ENCODE assay signal across 9 cellular contexts in the genomic region with DNA sequence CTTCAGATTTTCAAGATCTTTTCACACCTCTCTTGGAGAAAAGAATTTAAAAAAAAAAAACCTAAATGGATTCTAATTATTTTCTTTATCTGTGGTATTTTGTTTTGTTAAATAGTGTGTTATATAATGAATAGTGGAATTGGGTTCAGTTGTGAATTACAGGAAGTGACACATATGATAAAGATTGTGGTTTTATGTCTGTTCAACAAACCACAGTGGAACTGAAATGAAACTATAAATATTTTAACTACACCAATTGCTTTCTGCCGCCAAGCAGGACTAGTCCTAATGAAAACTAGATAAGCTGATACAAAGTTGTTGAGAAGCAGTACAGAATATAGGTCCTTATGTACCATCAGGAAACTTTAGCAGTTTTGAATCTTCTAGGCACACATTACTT.
A peak's percentile ranks its signal among the peaks of the same experiment; 100 is the strongest.
DNase-seq lines count a peak whose midpoint lies in the region; ATAC-seq and TF ChIP-seq lines count a peak whose summit lies in the region.
"Had no signal": no experiment of that assay in that cellular context is flagged by ENCODE, and none has a peak within 500 bp of the region (broad histone marks: within the 10 kb centered on the region; RNA-seq: fewer than 3 reads in every experiment).

No MANE protein-coding gene starts in this region.

- H3K27me3 ChIP-seq in BLaER1 treated with 17β-estradiol and CSF1 and Interleukin-3, amounts not matched to agents 10 nM and 100 nM = peaks cover 0 to 6% (median 0%) of the 10 kb centered on the region in 11 experiments; a peak in 2 of 22 replicates

- H3K36me3 ChIP-seq in BLaER1 treated with 17β-estradiol and CSF1 and Interleukin-3, amounts not matched to agents 10 nM and 100 nM = peaks cover 0 to 9% (median 0%) of the 10 kb centered on the region in 11 experiments; a peak in 7 of 22 replicates

- peaks cover 0 to 90% (median 8%) of the 10 kb centered on the region in 11 experiments; a peak in 8 of 22 replicates for H4K20me1 ChIP-seq in BLaER1 treated with 17β-estradiol and CSF1 and Interleukin-3, amounts not matched to agents 10 nM and 100 nM

- peak overlapping the region in 2 of 10 experiments; percentile 14 to 29; a peak in 2 of 20 replicates for H3K4me3 ChIP-seq in BLaER1 treated with 17β-estradiol and CSF1 and Interleukin-3, amounts not matched to agents 10 nM and 100 nM
- H3K4me3 ChIP-seq in foreskin fibroblast (ENCODE audit: low read depth in 1 of 2, low read length in 2 of 2) = no peak overlapping the region

- peaks cover 4 to 31% (median 26%) of the 10 kb centered on the region in 10 experiments for H3K4me1 ChIP-seq in BLaER1 treated with 17β-estradiol and CSF1 and Interleukin-3, amounts not matched to agents 10 nM and 100 nM
- H3K4me1 ChIP-seq: parathyroid adenoma had no signal

- 0 out of 22 replicates have a peak overlapping the region, but pooled peaks of 1 of the 11 experiments have one; percentile 53 for H3K9ac ChIP-seq in BLaER1 treated with 17β-estradiol and CSF1 and Interleukin-3, amounts not matched to agents 10 nM and 100 nM
- H3K9ac ChIP-seq: parathyroid adenoma had no signal

- H3K9me3 ChIP-seq in BLaER1 treated with 17β-estradiol and CSF1 and Interleukin-3, amounts not matched to agents 10 nM and 100 nM (replicated peaks in 1 of 11) = peaks cover 9 to 39% (median 30%) of the 10 kb centered on the region in 11 experiments

- ATAC-seq in GM21737 (IDR thresholded peaks at IDR 0.05; ENCODE audit: unreplicated experiment) (peak; percentile 70), HG03025 (IDR thresholded peaks at IDR 0.05; ENCODE audit: low FRiP score, unreplicated experiment) (no peak), Right ventricle myocardium superior (ENCODE audit: poor library complexity) (no peak)

- DNase-seq in NOMO-1 treated with dmso at 0.1 percent for 144 hours (lab: John Stamatoyannopoulos, UW; ENCODE audit: unreplicated experiment) (peak; percentile 9), foreskin fibroblast (peak; percentile 8 to 38), T1000 (lab: John Stamatoyannopoulos, UW) (no peak), Right ventricle myocardium superior (no peak), RKO (ENCODE audit: low spot score) (no peak)

- peak overlapping the region; percentile 42 to 76 (median 55); a peak in 20 of 22 replicates for H3K4me2 ChIP-seq in BLaER1 treated with 17β-estradiol and CSF1 and Interleukin-3, amounts not matched to agents 10 nM and 100 nM

- TF ChIP-seq CTCF in foreskin fibroblast (IDR thresholded peaks at IDR 0.05; ENCODE audit: low read depth, low read length) = no peak

- peak overlapping the region in 4 of 11 experiments; percentile 7 to 44 (median 22); a peak in 3 of 22 replicates for H3K27ac ChIP-seq in BLaER1 treated with 17β-estradiol and CSF1 and Interleukin-3, amounts not matched to agents 10 nM and 100 nM
- H3K27ac ChIP-seq: parathyroid adenoma had no signal

- intact Hi-C loops in Right ventricle myocardium superior (cut with DNase I) = no loop called here

Comparison
In these comparisons a context has a peak if more than half of its experiments do, and no peak if none do; other contexts are left out.
1. DNase-seq: peak in NOMO-1 treated with dmso at 0.1 percent for 144 hours (single experiment) and foreskin fibroblast (2 of 2); none in T1000 (single experiment), Right ventricle myocardium superior (single experiment) and RKO (single experiment).